Comparison of ENCODE assay signal across 11 cellular contexts in genomic region chr3:136904746-136905145, GRCh38.
"Had no signal": no experiment of that assay in that cellular context is flagged by ENCODE, and none has a peak within 500 bp of the region (broad histone marks: within the 10 kb centered on the region; RNA-seq: fewer than 3 reads in every experiment).

No MANE protein-coding gene starts in this region.

- H2AFZ ChIP-seq: GM23248, GM23338 had no signal

- H3K4me3 Mint-ChIP-seq: GM23338, H9, HFFc6 had no signal

- H3K9ac ChIP-seq: GM23248 had no signal

- DNase-seq: GM23248, GOT3, H7, H9, HCEC 1CT, HFFc6 had no signal

- ATAC-seq: GM23338, HCT116 had no signal

- H3K27ac ChIP-seq: GM23248 had no signal

- FAIRE-seq: H1, H54 had no signal

- H3K27ac Mint-ChIP-seq: GM23338, H9, HFFc6 had no signal

- H3K4me2 ChIP-seq: GM23338 had no signal

- H3K4me3 ChIP-seq: GM23248, GM23338, HAP-1 had no signal
